ENCODE assay signal across 17 cellular contexts in the genomic region with DNA sequence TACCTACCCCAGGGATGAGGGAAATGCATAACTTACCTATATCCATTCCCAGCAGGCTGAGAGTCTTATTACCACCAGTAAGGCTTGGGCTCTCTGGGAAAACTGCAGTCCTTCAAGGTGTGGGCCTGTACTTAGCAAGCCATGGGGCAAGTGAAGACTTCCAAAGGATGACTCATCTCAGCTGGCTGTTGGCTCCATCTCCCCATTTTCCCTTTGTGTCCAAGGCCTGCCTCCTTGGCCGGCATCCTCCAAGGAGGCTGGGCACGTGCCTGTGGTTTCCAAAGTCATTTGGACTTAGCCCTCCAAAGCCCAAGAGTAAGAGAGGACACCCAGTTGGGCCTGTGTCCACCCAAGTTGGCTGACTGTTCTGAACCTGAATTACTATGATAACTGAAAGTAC.
DNase-seq lines count a peak whose midpoint lies in the region; ATAC-seq, FAIRE-seq and TF ChIP-seq lines count a peak whose summit lies in the region.
"Had no signal": no experiment of that assay in that cellular context is flagged by ENCODE, and none has a peak within 500 bp of the region (broad histone marks: within the 10 kb centered on the region; RNA-seq: fewer than 3 reads in every experiment).

No MANE protein-coding gene starts in this region.

- intact Hi-C loops in left lung (cut with DNase I): no loop called here

- DNase-seq in AG10803 (ENCODE audit: low read depth) (peak; percentile 24), H4 (ENCODE audit: low spot score) (peak; percentile 33), bronchial epithelial cell (ENCODE audit: low read depth) (peak; percentile 12), keratinocyte (ENCODE audit: low read depth, low spot score) (peak; percentile 5), retina (no peak), left lung (no peak)
- DNase-seq: CD8-positive, alpha-beta T cell; H7; NCI-H1105 treated with DMSO at 0.1 percent for 48 hours; NCI-H187 treated with DMSO at 0.1 percent for 48 hours; NCI-H82; SHP77 treated with DMSO at 0.1 percent for 48 hours had no signal

- ATAC-seq in HG02610 (IDR thresholded peaks at IDR 0.05; ENCODE audit: unreplicated experiment): no peak
- no peak for ATAC-seq in left lung
- ATAC-seq: A549; CD8-positive, alpha-beta T cell; Panc1 had no signal

- H3K4me2 ChIP-seq in keratinocyte (ENCODE audit: control insufficient read depth, extremely low read depth, insufficient read depth, low read depth, low read length): peak overlapping the region; percentile 17
- H3K4me2 ChIP-seq: A549, KMS-11 had no signal

- H3K9ac ChIP-seq in keratinocyte (ENCODE audit: control insufficient read depth, extremely low read depth, insufficient read depth, low read length): no peak overlapping the region
- H3K9ac ChIP-seq: KMS-11 had no signal

- H3K4me3 ChIP-seq in AG10803 (ENCODE audit: low read length) (no peak overlapping the region), bronchial epithelial cell (ENCODE audit: low read depth, low read length) (no peak overlapping the region), keratinocyte (ENCODE audit: control insufficient read depth in 2 of 3, extremely low read depth in 1 of 3, insufficient read depth in 2 of 3, low read depth in 1 of 3, low read length in 3 of 3) (no peak overlapping the region), left lung (no peak overlapping the region)
- H3K4me3 ChIP-seq: A549 had no signal

- H4K20me1 ChIP-seq in keratinocyte (ENCODE audit: control insufficient read depth, extremely low read depth, insufficient read depth, low read length): no peaks in the 10 kb centered on the region

- H2AFZ ChIP-seq in keratinocyte (ENCODE audit: control insufficient read depth, low read length): no peak overlapping the region

- TF ChIP-seq CTCF in AG10803 (conservative IDR thresholded peaks at IDR 0.05; ENCODE audit: low read length) (no peak), bronchial epithelial cell (IDR thresholded peaks at IDR 0.05; ENCODE audit: insufficient read depth, low read length, severe bottlenecking) (no peak), keratinocyte (optimal IDR thresholded peaks at IDR 0.05 in 1 of 3, IDR thresholded peaks at IDR 0.05 in 1 of 3, conservative IDR thresholded peaks at IDR 0.05 in 1 of 3; ENCODE audit: extremely low read depth in 1 of 3, insufficient read depth in 2 of 3, low read length in 3 of 3) (no peak), left lung (IDR thresholded peaks at IDR 0.05) (no peak)

- H3K27me3 ChIP-seq in bronchial epithelial cell (ENCODE audit: control insufficient read depth, insufficient read depth, low read length): no peaks in the 10 kb centered on the region
- no peaks in the 10 kb centered on the region for H3K27me3 ChIP-seq in keratinocyte (ENCODE audit: control insufficient read depth, extremely low read depth, insufficient read depth, low read length)
- no peaks in the 10 kb centered on the region for H3K27me3 ChIP-seq in left lung

- dilution Hi-C loops in keratinocyte (cut with MboI; ENCODE audit: extremely low pct_ligation_motif_present, low sequenced_read_pairs): no loop called here

- no peaks in the 10 kb centered on the region for H3K36me3 ChIP-seq in bronchial epithelial cell (ENCODE audit: control insufficient read depth, insufficient read depth, low read length)
- no peaks in the 10 kb centered on the region for H3K36me3 ChIP-seq in keratinocyte (ENCODE audit: control insufficient read depth in 2 of 2, extremely low read depth in 1 of 2, insufficient read depth in 2 of 2, low read length in 2 of 2)
- no peaks in the 10 kb centered on the region for H3K36me3 ChIP-seq in left lung

- FAIRE-seq in bronchial epithelial cell (lab: Jason Lieb, UNC): no peak
- FAIRE-seq in keratinocyte (lab: Jason Lieb, UNC): peak; percentile 69
- FAIRE-seq: A549, D721Med had no signal

- no peak overlapping the region for H3K27ac ChIP-seq in keratinocyte (ENCODE audit: control insufficient read depth, insufficient read depth, low read length)
- H3K27ac ChIP-seq in left lung: no peak overlapping the region
- H3K27ac ChIP-seq: A549, KMS-11 had no signal

- H3K9me1 ChIP-seq in keratinocyte (ENCODE audit: control insufficient read depth, extremely low read depth, insufficient read depth, low read length): no peaks in the 10 kb centered on the region

- H3K4me1 ChIP-seq in keratinocyte (ENCODE audit: control insufficient read depth, extremely low read depth, insufficient read depth, low read length) (peaks cover 14% of the 10 kb centered on the region), left lung (peaks cover 6 to 17% of the 10 kb centered on the region in 2 donors)
- H3K4me1 ChIP-seq: A549 had no signal

- H3K9me3 ChIP-seq in keratinocyte (ENCODE audit: control insufficient read depth, low read depth, low read length) (no peaks in the 10 kb centered on the region), left lung (no peaks in the 10 kb centered on the region)
- H3K9me3 ChIP-seq: A549 had no signal

- no peaks in the 10 kb centered on the region for H3K79me2 ChIP-seq in keratinocyte (ENCODE audit: control insufficient read depth, insufficient read depth, low read length)

Comparison
In these comparisons a context has a peak if more than half of its experiments do, and no peak if none do; other contexts are left out.
1. DNase-seq: peak in AG10803 (single experiment), H4 (single experiment), bronchial epithelial cell (single experiment) and keratinocyte (single experiment); none in retina (single experiment) and left lung (0 of 2).